ENCODE assay signal across 1 cellular context in the genomic region with DNA sequence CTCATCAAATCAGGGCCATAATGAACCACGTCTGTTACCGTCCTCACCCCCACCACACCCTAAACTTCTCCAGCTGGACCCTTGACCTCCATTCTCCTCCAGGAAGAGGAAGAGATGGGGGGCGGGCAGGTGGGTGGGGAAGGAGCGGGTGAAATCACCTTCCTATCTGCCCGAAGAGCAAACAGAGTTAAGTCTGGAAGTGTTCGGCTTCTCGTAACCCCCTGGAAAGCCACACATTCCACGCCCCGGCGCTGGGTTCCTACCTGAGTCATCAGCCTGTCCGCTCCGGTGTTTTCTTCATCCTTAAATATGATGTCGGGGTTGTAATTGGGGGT.
TF ChIP-seq lines count a peak whose summit lies in the region.

No MANE protein-coding gene starts in this region.

TF ChIP-seq in HepG2, 621 proteins besides CTCF, POLR2A, EP300 and RAD21:
- TF ChIP-seq NR2F2 (IDR thresholded peaks at IDR 0.05; ENCODE audit: borderline replicate concordance, low read depth) (no peak), NR2F6 (IDR thresholded peaks at IDR 0.05) (no peak), NR2F6 (CRISPR knock-in tag; IDR thresholded peaks at IDR 0.05) (no peak), FOSL2 (CRISPR knock-in tag; IDR thresholded peaks at IDR 0.05) (0 out of 2 replicates have a peak, but pooled peaks have one; percentile 19), GATA4 (IDR thresholded peaks at IDR 0.05; ENCODE audit: borderline replicate concordance, low read depth) (no peak)
- TF ChIP-seq, protein P1, sequence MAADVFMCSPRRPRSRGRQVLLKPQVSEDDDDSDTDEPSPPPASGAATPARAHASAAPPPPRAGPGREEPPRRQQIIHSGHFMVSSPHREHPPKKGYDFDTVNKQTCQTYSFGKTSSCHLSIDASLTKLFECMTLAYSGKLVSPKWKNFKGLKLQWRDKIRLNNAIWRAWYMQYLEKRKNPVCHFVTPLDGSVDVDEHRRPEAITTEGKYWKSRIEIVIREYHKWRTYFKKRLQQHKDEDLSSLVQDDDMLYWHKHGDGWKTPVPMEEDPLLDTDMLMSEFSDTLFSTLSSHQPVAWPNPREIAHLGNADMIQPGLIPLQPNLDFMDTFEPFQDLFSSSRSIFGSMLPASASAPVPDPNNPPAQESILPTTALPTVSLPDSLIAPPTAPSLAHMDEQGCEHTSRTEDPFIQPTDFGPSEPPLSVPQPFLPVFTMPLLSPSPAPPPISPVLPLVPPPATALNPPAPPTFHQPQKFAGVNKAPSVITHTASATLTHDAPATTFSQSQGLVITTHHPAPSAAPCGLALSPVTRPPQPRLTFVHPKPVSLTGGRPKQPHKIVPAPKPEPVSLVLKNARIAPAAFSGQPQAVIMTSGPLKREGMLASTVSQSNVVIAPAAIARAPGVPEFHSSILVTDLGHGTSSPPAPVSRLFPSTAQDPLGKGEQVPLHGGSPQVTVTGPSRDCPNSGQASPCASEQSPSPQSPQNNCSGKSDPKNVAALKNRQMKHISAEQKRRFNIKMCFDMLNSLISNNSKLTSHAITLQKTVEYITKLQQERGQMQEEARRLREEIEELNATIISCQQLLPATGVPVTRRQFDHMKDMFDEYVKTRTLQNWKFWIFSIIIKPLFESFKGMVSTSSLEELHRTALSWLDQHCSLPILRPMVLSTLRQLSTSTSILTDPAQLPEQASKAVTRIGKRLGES (CRISPR knock-in tag; IDR thresholded peaks at IDR 0.05; ENCODE audit: borderline replicate concordance): no peak
